In the genomic region with DNA sequence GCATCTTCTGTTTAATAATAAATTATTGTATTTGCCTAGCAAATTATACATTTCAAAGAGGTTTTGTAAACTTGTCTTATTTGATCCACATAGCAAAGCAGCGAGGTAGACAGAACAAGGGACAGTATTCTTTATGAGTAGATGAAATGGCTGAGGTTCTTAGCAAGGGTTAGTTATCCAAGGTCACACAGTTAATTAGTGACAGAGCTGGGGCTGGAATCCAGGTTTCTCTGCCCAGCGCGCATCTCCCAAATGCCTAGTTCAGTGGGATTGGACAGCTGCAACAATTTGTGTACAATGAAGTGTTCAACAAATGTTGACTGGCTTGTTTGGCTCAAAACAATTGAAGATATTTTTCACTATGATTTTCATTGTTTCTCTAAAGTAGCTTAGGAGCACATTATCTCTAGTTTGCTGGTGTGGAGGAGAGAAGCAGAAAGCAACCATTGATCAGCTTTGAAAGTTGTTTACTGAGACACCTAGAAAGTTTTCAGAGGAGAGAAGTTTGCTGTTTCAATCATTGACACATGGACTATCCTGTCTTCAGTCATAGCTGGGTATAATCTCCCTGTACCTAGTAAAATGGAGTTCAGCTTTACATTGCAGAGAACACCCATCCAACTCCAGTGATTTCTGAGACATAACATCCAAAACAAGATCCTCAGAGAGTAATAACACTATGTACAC, we compare ENCODE assay signal across 27 cellular contexts.
"Had no signal": no experiment of that assay in that cellular context is flagged by ENCODE, and none has a peak within 500 bp of the region (broad histone marks: within the 10 kb centered on the region; RNA-seq: fewer than 3 reads in every experiment).

No MANE protein-coding gene starts in this region.

- H3K27ac Mint-ChIP-seq: activated naive CD8-positive, alpha-beta T cell; memory B cell; natural killer cell; neural progenitor cell; stimulated activated naive B cell treated with anti-CD40 and anti-IgM and Interleukin-4, amounts not matched to agents 10 μg/mL and 1 μg/mL and 100 μg/mL, for 72 hours had no signal

- H3K9me3 Mint-ChIP-seq: memory B cell; neural progenitor cell; stimulated activated naive B cell treated with anti-CD40 and anti-IgM and Interleukin-4, amounts not matched to agents 10 μg/mL and 1 μg/mL and 100 μg/mL, for 72 hours had no signal

- H3K27me3 Mint-ChIP-seq: activated naive CD8-positive, alpha-beta T cell; memory B cell; stimulated activated naive B cell treated with anti-CD40 and anti-IgM and Interleukin-4, amounts not matched to agents 10 μg/mL and 1 μg/mL and 100 μg/mL, for 72 hours had no signal

- H3K36me3 ChIP-seq: esophagus muscularis mucosa, heart left ventricle, neural progenitor cell, sigmoid colon, stomach, thyroid gland, upper lobe of left lung, vagina had no signal

- FAIRE-seq: colon had no signal

- H3K4me2 ChIP-seq: neural progenitor cell, smooth muscle cell had no signal

- H3K4me3 ChIP-seq: esophagus muscularis mucosa, heart left ventricle, neural progenitor cell, sigmoid colon, smooth muscle cell, stomach, thyroid gland, upper lobe of left lung, vagina had no signal

- DNase-seq: activated CD4-positive, alpha-beta T cell treated with anti-CD3 and anti-CD28 coated beads for 4 hours; activated CD4-positive, alpha-beta T cell treated with anti-CD3 and anti-CD28 coated beads, Interleukin-2, amount 50 U/mL, for 4 hours; activated effector memory CD4-positive, alpha-beta T cell treated with Interleukin-2 at 50 U/mL for 16 hours; activated naive CD4-positive, alpha-beta T cell treated with Interleukin-2 at 50 U/mL for 16 hours; activated T-cell treated with anti-CD3 and anti-CD28 coated beads for 4 hours; anterior cingulate cortex; dermis blood vessel endothelial cell; effector CD4-positive, alpha-beta T cell; foreskin keratinocyte; heart left ventricle; kidney glomerular epithelial cell; left ventricle myocardium superior; natural killer cell; posterior cingulate gyrus; sigmoid colon; stimulated activated CD4-positive, alpha-beta T cell treated with anti-CD3 and anti-CD28 coated beads, Interleukin-1b, Interleukin-23, amount 100 ng/mL, for 48 hours; stimulated activated naive B cell treated with anti-CD40 and anti-IgM and Interleukin-4, amounts not matched to agents 10 μg/mL and 1 μg/mL and 100 μg/mL, for 72 hours; stomach; thyroid gland; upper lobe of left lung had no signal

- H3K4me3 Mint-ChIP-seq: activated naive CD8-positive, alpha-beta T cell; memory B cell; natural killer cell; neural progenitor cell; stimulated activated naive B cell treated with anti-CD40 and anti-IgM and Interleukin-4, amounts not matched to agents 10 μg/mL and 1 μg/mL and 100 μg/mL, for 72 hours had no signal

- H3K4me1 ChIP-seq: esophagus muscularis mucosa, foreskin keratinocyte, heart left ventricle, neural progenitor cell, sigmoid colon, stomach, thyroid gland, upper lobe of left lung, vagina had no signal

- H3K27me3 ChIP-seq: esophagus muscularis mucosa, neural progenitor cell, sigmoid colon, stomach, thyroid gland, upper lobe of left lung, vagina had no signal

- H3K9ac ChIP-seq: neural progenitor cell had no signal

- H3K9me3 ChIP-seq: esophagus muscularis mucosa, heart left ventricle, sigmoid colon, stomach, thyroid gland, upper lobe of left lung, vagina had no signal

- H3K4me1 Mint-ChIP-seq: memory B cell; neural progenitor cell; stimulated activated naive B cell treated with anti-CD40 and anti-IgM and Interleukin-4, amounts not matched to agents 10 μg/mL and 1 μg/mL and 100 μg/mL, for 72 hours had no signal

- H3K36me3 Mint-ChIP-seq: activated naive CD8-positive, alpha-beta T cell; memory B cell; natural killer cell; stimulated activated naive B cell treated with anti-CD40 and anti-IgM and Interleukin-4, amounts not matched to agents 10 μg/mL and 1 μg/mL and 100 μg/mL, for 72 hours had no signal

- ATAC-seq: foreskin keratinocyte; heart left ventricle; left ventricle myocardium superior; natural killer cell; stimulated activated naive B cell treated with anti-CD40 and anti-IgM and Interleukin-4, amounts not matched to agents 10 μg/mL and 1 μg/mL and 100 μg/mL, for 72 hours had no signal

- H2AFZ ChIP-seq: neural progenitor cell had no signal

- H3K27ac ChIP-seq: esophagus muscularis mucosa, foreskin keratinocyte, heart left ventricle, neural progenitor cell, sigmoid colon, stomach, thyroid gland, upper lobe of left lung, vagina had no signal
